ENCODE assay signal across 14 cellular contexts in the genomic region with DNA sequence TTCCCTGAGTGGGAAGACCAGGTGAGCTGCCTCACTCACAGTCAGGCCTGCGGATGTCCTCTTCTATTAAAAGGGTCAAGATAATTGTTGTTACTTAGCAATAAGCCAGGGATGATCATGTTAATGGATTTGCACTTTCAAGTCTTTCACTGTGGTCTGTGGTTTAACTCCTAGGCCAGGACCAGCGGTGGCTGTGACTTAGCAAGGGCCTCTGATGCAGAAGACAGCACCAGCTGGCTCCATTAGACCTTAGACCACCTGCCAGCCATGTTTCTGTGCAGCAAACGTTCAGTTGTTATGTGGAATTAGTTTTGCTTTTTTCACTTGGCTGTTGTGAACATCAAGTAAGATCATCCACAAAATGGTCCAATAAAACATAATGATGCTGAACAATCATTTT.
"Had no signal": no experiment of that assay in that cellular context is flagged by ENCODE, and none has a peak within 500 bp of the region (broad histone marks: within the 10 kb centered on the region; RNA-seq: fewer than 3 reads in every experiment).

No MANE protein-coding gene starts in this region.

- H3K27me3 Mint-ChIP-seq: activated T-helper 17 cell treated with anti-CD3 and anti-CD28 coated beads, Interleukin-2, amount 50 U/mL, for 72 hours had no signal

- H3K36me3 Mint-ChIP-seq: neural progenitor cell; stimulated activated effector memory CD8-positive, alpha-beta T cell treated with anti-CD3 and anti-CD28 coated beads, Interleukin-12 subunit alpha, Interleukin-12 subunit beta, amount 100 ng/mL, for 72 hours had no signal

- H3K9me3 ChIP-seq: lower lobe of right lung, sigmoid colon, thoracic aorta had no signal

- H3K4me3 Mint-ChIP-seq: activated naive CD4-positive, alpha-beta T cell treated with anti-CD3 and anti-CD28 coated beads for 36 hours; activated naive CD8-positive, alpha-beta T cell treated with anti-CD3 and anti-CD28 coated beads, Interleukin-2, amount 50 U/mL, for 24 hours; activated T-helper 17 cell treated with anti-CD3 and anti-CD28 coated beads, Interleukin-2, amount 50 U/mL, for 72 hours; neural progenitor cell; stimulated activated effector memory CD8-positive, alpha-beta T cell treated with anti-CD3 and anti-CD28 coated beads, Interleukin-12 subunit alpha, Interleukin-12 subunit beta, amount 100 ng/mL, for 72 hours had no signal

- DNase-seq: activated CD4-positive, alpha-beta T cell treated with anti-CD3 and anti-CD28 coated beads, Interleukin-2, amount 50 U/mL, for 48 hours; activated naive CD4-positive, alpha-beta T cell treated with anti-CD3 and anti-CD28 coated beads for 36 hours; activated naive CD8-positive, alpha-beta T cell treated with anti-CD3 and anti-CD28 coated beads, Interleukin-2, amount 50 U/mL, for 24 hours; erythroblast; kidney glomerular epithelial cell; lower lobe of right lung; midbrain; sigmoid colon; stimulated activated CD4-positive, alpha-beta T cell treated with anti-CD3 and anti-CD28 coated beads, Interleukin-12 subunit alpha, Interleukin-12 subunit beta, amount 100 ng/mL, for 4 hours; SW 1271 had no signal

- H3K9ac ChIP-seq: neural progenitor cell had no signal

- H3K27me3 ChIP-seq: neural progenitor cell, sigmoid colon had no signal

- H3K9me3 Mint-ChIP-seq: activated naive CD4-positive, alpha-beta T cell treated with anti-CD3 and anti-CD28 coated beads for 36 hours; activated naive CD8-positive, alpha-beta T cell treated with anti-CD3 and anti-CD28 coated beads, Interleukin-2, amount 50 U/mL, for 24 hours; activated T-helper 17 cell treated with anti-CD3 and anti-CD28 coated beads, Interleukin-2, amount 50 U/mL, for 72 hours; neural progenitor cell had no signal

- H3K27ac Mint-ChIP-seq: activated naive CD4-positive, alpha-beta T cell treated with anti-CD3 and anti-CD28 coated beads for 36 hours; activated naive CD8-positive, alpha-beta T cell treated with anti-CD3 and anti-CD28 coated beads, Interleukin-2, amount 50 U/mL, for 24 hours; activated T-helper 17 cell treated with anti-CD3 and anti-CD28 coated beads, Interleukin-2, amount 50 U/mL, for 72 hours; stimulated activated effector memory CD8-positive, alpha-beta T cell treated with anti-CD3 and anti-CD28 coated beads, Interleukin-12 subunit alpha, Interleukin-12 subunit beta, amount 100 ng/mL, for 72 hours had no signal

- H3K27ac ChIP-seq: lower lobe of right lung, neural progenitor cell, thoracic aorta had no signal

- H3K4me2 ChIP-seq: neural progenitor cell had no signal

- H3K4me1 Mint-ChIP-seq: activated naive CD8-positive, alpha-beta T cell treated with anti-CD3 and anti-CD28 coated beads, Interleukin-2, amount 50 U/mL, for 24 hours; activated T-helper 17 cell treated with anti-CD3 and anti-CD28 coated beads, Interleukin-2, amount 50 U/mL, for 72 hours; stimulated activated effector memory CD8-positive, alpha-beta T cell treated with anti-CD3 and anti-CD28 coated beads, Interleukin-12 subunit alpha, Interleukin-12 subunit beta, amount 100 ng/mL, for 72 hours had no signal

- H3K4me3 ChIP-seq: lower lobe of right lung, neural progenitor cell, sigmoid colon, thoracic aorta had no signal

- H2AFZ ChIP-seq: neural progenitor cell had no signal

- H3K36me3 ChIP-seq: lower lobe of right lung, neural progenitor cell, sigmoid colon, thoracic aorta had no signal

- ATAC-seq: activated naive CD8-positive, alpha-beta T cell treated with anti-CD3 and anti-CD28 coated beads, Interleukin-2, amount 50 U/mL, for 24 hours; activated T-helper 17 cell treated with anti-CD3 and anti-CD28 coated beads, Interleukin-2, amount 50 U/mL, for 72 hours; stimulated activated effector memory CD8-positive, alpha-beta T cell treated with anti-CD3 and anti-CD28 coated beads, Interleukin-12 subunit alpha, Interleukin-12 subunit beta, amount 100 ng/mL, for 72 hours had no signal
